Comparison of ENCODE assay signal across 8 cellular contexts in the genomic region with DNA sequence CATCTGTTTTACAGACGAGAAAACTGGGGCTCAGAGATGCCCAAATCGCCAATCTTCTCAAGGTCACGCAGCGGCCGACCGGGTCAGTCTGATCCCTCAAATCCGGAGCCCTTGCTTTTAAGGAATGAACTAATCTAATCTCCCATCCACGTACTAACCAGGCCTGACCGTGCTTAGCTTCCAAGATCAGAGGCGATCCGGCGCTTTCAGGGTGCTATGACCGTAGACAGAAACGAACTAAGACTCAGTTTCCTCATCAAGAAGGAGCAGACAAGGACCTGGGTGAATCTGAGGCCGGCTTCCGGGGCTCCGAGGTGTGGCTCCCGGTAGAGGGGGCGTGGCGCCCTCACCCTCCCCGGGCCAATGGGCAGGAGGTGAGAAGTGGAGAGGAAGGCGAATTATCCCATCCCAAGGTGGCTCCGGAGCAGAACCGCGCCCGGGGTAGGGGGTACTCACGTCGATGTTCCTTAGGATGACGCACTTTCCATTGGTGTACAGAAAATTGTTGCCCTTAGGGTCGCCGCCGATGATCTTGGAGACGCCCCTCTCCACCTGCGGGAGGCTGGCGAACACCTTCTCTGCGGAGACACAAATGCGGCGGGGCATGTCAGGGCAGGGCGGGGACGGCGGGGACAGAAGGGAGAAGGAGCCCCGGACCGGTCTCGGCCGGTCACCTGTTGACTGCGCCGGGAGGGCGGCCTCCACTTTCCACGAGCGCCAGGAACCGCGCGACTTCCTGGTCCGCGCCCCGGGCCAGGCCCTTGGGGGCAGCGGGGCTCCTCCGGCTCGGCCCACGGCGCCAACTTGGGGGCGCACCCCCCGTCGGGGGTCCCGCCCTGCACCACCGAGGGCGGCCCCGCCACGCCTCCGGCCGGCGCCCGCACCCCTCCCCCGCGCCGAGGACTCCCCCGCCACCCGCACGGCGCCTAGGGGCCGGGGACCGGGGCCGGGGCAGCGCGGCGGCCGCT. TPM values are rescaled to one million over a fixed set of nuclear protein-coding genes. Genes with fewer than 3 reads are reported as not detected.
DNase-seq lines count a peak whose midpoint lies in the region; ATAC-seq, FAIRE-seq and TF ChIP-seq lines count a peak whose summit lies in the region.

No MANE protein-coding gene starts in this region.

- peak overlapping the region; percentile 95 for H3K27ac Mint-ChIP-seq in activated naive CD4-positive, alpha-beta T cell treated with anti-CD3 and anti-CD28 coated beads, Interleukin-2, amount 50 U/mL, for 24 hours

- peaks cover 85% of the 10 kb centered on the region for H3K4me1 ChIP-seq in BLaER1

- H3K9me3 Mint-ChIP-seq in activated naive CD4-positive, alpha-beta T cell treated with anti-CD3 and anti-CD28 coated beads, Interleukin-2, amount 50 U/mL, for 24 hours: no peaks in the 10 kb centered on the region

- FAIRE-seq in HTR-8/SVneo (lab: Jason Lieb, UNC): no peak

- H3K4me2 ChIP-seq in BLaER1: peak overlapping the region; percentile 97

- H3K36me3 Mint-ChIP-seq in activated naive CD4-positive, alpha-beta T cell treated with anti-CD3 and anti-CD28 coated beads, Interleukin-2, amount 50 U/mL, for 24 hours: peaks cover 14% of the 10 kb centered on the region

- H3K4me3 ChIP-seq in BLaER1: peak overlapping the region; percentile 92

- ATAC-seq in GM19043 (IDR thresholded peaks at IDR 0.05; ENCODE audit: low read depth, unreplicated experiment): peak; percentile 29
- peak; percentile 38 for ATAC-seq in HG03175 (IDR thresholded peaks at IDR 0.05; ENCODE audit: unreplicated experiment)
- peak; percentile 48 to 53 for ATAC-seq in left cardiac atrium
- peak; percentile 7 for ATAC-seq in sciatic nerve

- no peak for TF ChIP-seq CTCF in RWPE1 (conservative IDR thresholded peaks at IDR 0.05; ENCODE audit: low read depth)

- H3K27me3 Mint-ChIP-seq in activated naive CD4-positive, alpha-beta T cell treated with anti-CD3 and anti-CD28 coated beads, Interleukin-2, amount 50 U/mL, for 24 hours: no peaks in the 10 kb centered on the region

- peak overlapping the region; percentile 93 for H3K9ac ChIP-seq in BLaER1

- no peaks in the 10 kb centered on the region for H3K9me3 ChIP-seq in BLaER1

- H3K27ac ChIP-seq in BLaER1 (peak overlapping the region; percentile 94), RWPE1 (peak overlapping the region; percentile 93)

- peak; percentile 73 for DNase-seq in RWPE1 (ENCODE audit: low spot score)
- peak; percentile 63 for DNase-seq in left cardiac atrium
- DNase-seq in sciatic nerve (ENCODE audit: low spot score): peak; percentile 76
- no peak for DNase-seq in HTR-8/SVneo (ENCODE audit: insufficient read length, low spot score)

- POLR2A ChIA-PET in RWPE1 (lab: Yijun Ruan, JAX; ENCODE audit: low non-redundant PET): interaction anchor here (0.9 to 1.3 kb wide), 2 partner anchors 9 to 13 kb away, joined by 3 read pairs; no protein-coding TSS in a partner anchor

- H3K36me3 ChIP-seq in BLaER1: peaks cover 46% of the 10 kb centered on the region

- CTCF ChIA-PET in RWPE1 (lab: Yijun Ruan, JAX): no interaction called here

- H3K27me3 ChIP-seq in BLaER1: no peaks in the 10 kb centered on the region

- H3K4me3 Mint-ChIP-seq in activated naive CD4-positive, alpha-beta T cell treated with anti-CD3 and anti-CD28 coated beads, Interleukin-2, amount 50 U/mL, for 24 hours: peak overlapping the region; percentile 97

- peaks cover 53% of the 10 kb centered on the region for H4K20me1 ChIP-seq in BLaER1

- H3K4me1 Mint-ChIP-seq in activated naive CD4-positive, alpha-beta T cell treated with anti-CD3 and anti-CD28 coated beads, Interleukin-2, amount 50 U/mL, for 24 hours: peaks cover 79% of the 10 kb centered on the region

- intact Hi-C loops in left cardiac atrium (cut with DNase I): no loop called here
- intact Hi-C loops in sciatic nerve (cut with DNase I): no loop called here

RNA-seq across cellular contexts. Expression of gene WDR1, which starts 0.7 kb away (rescaled TPM):
- total RNA-seq in left cardiac atrium (100 to 1,000 TPM; 206 to 267 TPM), sciatic nerve (264 TPM)
